In genomic region chr11:57320719-57321387, GRCh38 we compare ENCODE assay signal across 9 cellular contexts. TPM values are rescaled to one million over a fixed set of nuclear protein-coding genes. Genes with fewer than 3 reads are reported as not detected.
DNase-seq lines count a peak whose midpoint lies in the region; ATAC-seq, FAIRE-seq and TF ChIP-seq lines count a peak whose summit lies in the region.
"Had no signal": no experiment of that assay in that cellular context is flagged by ENCODE, and none has a peak within 500 bp of the region (broad histone marks: within the 10 kb centered on the region; RNA-seq: fewer than 3 reads in every experiment).

No MANE protein-coding gene starts in this region.

- H3K9me2 ChIP-seq in PC-3 (replicated peaks; ENCODE audit: low read length) = no peaks in the 10 kb centered on the region

- FAIRE-seq in bronchial epithelial cell (lab: Jason Lieb, UNC) = no peak

- H3K36me3 ChIP-seq in PC-3 (ENCODE audit: low read depth, low read length) = peaks cover 28% of the 10 kb centered on the region
- H3K36me3 ChIP-seq in bronchial epithelial cell (ENCODE audit: control insufficient read depth, insufficient read depth, low read length) = peaks cover 42% of the 10 kb centered on the region
- H3K36me3 ChIP-seq in lower lobe of right lung = peaks cover 45% of the 10 kb centered on the region
- peaks cover 38% of the 10 kb centered on the region for H3K36me3 ChIP-seq in suprapubic skin

- TF ChIP-seq POLR2A in suprapubic skin (IDR thresholded peaks at IDR 0.05) = no peak

- peak overlapping the region in 1 of 2 donors; percentile 0 for H3K27ac Mint-ChIP-seq in natural killer cell
- H3K27ac Mint-ChIP-seq: activated T-cell treated with anti-CD3 and anti-CD28 coated beads, Interleukin-2, amount 50 U/mL, for 24 hours had no signal

- peak; percentile 23 for DNase-seq in PC-3
- no peak for DNase-seq in bronchial epithelial cell (ENCODE audit: low read depth)
- no peak for DNase-seq in lower lobe of right lung
- DNase-seq in suprapubic skin (ENCODE audit: low spot score in 2 of 2) = no peak
- DNase-seq in NCI-H526 (lab: John Stamatoyannopoulos, UW) = no peak
- DNase-seq in natural killer cell = no peak
- DNase-seq in NCI-H2081 treated with DMSO at 0.1 percent for 48 hours (lab: John Stamatoyannopoulos, UW) = no peak
- DNase-seq: activated T-cell treated with anti-CD3 and anti-CD28 coated beads, Interleukin-2, amount 50 U/mL, for 24 hours; spleen had no signal

- H3K27ac ChIP-seq in PC-3 (ENCODE audit: low read length) (0 out of 2 replicates have a peak overlapping the region, but pooled peaks have one; percentile 82), lower lobe of right lung (peak overlapping the region; percentile 96), suprapubic skin (peak overlapping the region; percentile 100)

- peak overlapping the region; percentile 85 for H3K4me3 ChIP-seq in PC-3 (ENCODE audit: low read length)
- H3K4me3 ChIP-seq in bronchial epithelial cell (ENCODE audit: low read depth, low read length) = peak overlapping the region; percentile 90
- peak overlapping the region; percentile 74 for H3K4me3 ChIP-seq in lower lobe of right lung
- peak overlapping the region; percentile 95 for H3K4me3 ChIP-seq in suprapubic skin

- no TSS peak for BruUV-seq in PC-3 (replicated peaks; lab: Mats Ljungman, UMichigan)

- POLR2A ChIA-PET in PC-3 (lab: Charles Lee; ENCODE audit: unreplicated experiment) = interaction anchor here (0.6 to 0.7 kb wide), 2 partner anchors 15 to 210 kb away, joined by 4 read pairs; partner anchors contain the start of gene SSRP1

- H3F3A ChIP-seq in PC-3 (ENCODE audit: low read length, unreplicated experiment) = peaks cover 7% of the 10 kb centered on the region

- H3K4me2 ChIP-seq in PC-3 (ENCODE audit: low read length) = peak overlapping the region; percentile 93

- TF ChIP-seq CTCF in PC-3 (conservative IDR thresholded peaks at IDR 0.05; ENCODE audit: low read depth, low read length) = no peak
- no peak for TF ChIP-seq CTCF in bronchial epithelial cell (IDR thresholded peaks at IDR 0.05; ENCODE audit: insufficient read depth, low read length, severe bottlenecking)
- no peak for TF ChIP-seq CTCF in lower lobe of right lung (IDR thresholded peaks at IDR 0.05)
- TF ChIP-seq CTCF in suprapubic skin (IDR thresholded peaks at IDR 0.05) = no peak
- no peak for TF ChIP-seq CTCF in natural killer cell (IDR thresholded peaks at IDR 0.05)

- no peak for TF ChIP-seq EP300 in suprapubic skin (IDR thresholded peaks at IDR 0.05)

- H3K4me1 ChIP-seq in PC-3 (ENCODE audit: insufficient read depth, low read length) = peaks cover 40% of the 10 kb centered on the region
- peaks cover 81% of the 10 kb centered on the region for H3K4me1 ChIP-seq in lower lobe of right lung
- H3K4me1 ChIP-seq in suprapubic skin = peaks cover 86% of the 10 kb centered on the region

- intact Hi-C loops in PC-3 (cut with micrococcal nuclease) = loop anchor here (5.0 kb wide), 1 partner anchor 1256 kb away; the partner anchor contains the start of genes LPXN and ZFP91
- intact Hi-C loops in lower lobe of right lung (cut with DNase I) = no loop called here
- intact Hi-C loops in natural killer cell (cut with micrococcal nuclease) = no loop called here

- ATAC-seq in PC-3 = no peak
- no peak for ATAC-seq in lower lobe of right lung
- no peak for ATAC-seq in natural killer cell

- H3K9me3 Mint-ChIP-seq in natural killer cell = no peaks in the 10 kb centered on the region
- H3K9me3 Mint-ChIP-seq: activated T-cell treated with anti-CD3 and anti-CD28 coated beads, Interleukin-2, amount 50 U/mL, for 24 hours had no signal

- CTCF ChIA-PET in PC-3 (lab: Charles Lee) = no interaction called here

- 39% methylated on average over 2 of the region's 2 CpGs for WGBS in suprapubic skin

- peak overlapping the region; percentile 56 for H3K9ac ChIP-seq in PC-3 (ENCODE audit: low read length)

- H2AFZ ChIP-seq in PC-3 (ENCODE audit: low read length) = no peak overlapping the region

- no peak overlapping the region for H3K4me3 Mint-ChIP-seq in natural killer cell
- H3K4me3 Mint-ChIP-seq: activated T-cell treated with anti-CD3 and anti-CD28 coated beads, Interleukin-2, amount 50 U/mL, for 24 hours had no signal

- H3K4me1 Mint-ChIP-seq in natural killer cell = peaks cover 8 to 32% of the 10 kb centered on the region in 2 donors

- H3K36me3 Mint-ChIP-seq in natural killer cell = no peaks in the 10 kb centered on the region

- H3K27me3 ChIP-seq in PC-3 (ENCODE audit: low read length) (no peaks in the 10 kb centered on the region), bronchial epithelial cell (ENCODE audit: control insufficient read depth, insufficient read depth, low read length) (no peaks in the 10 kb centered on the region), lower lobe of right lung (ENCODE audit: low read depth) (no peaks in the 10 kb centered on the region), suprapubic skin (no peaks in the 10 kb centered on the region)
- H3K27me3 ChIP-seq: spleen had no signal

- H3K9me3 ChIP-seq in PC-3 (ENCODE audit: low read length) (no peaks in the 10 kb centered on the region), lower lobe of right lung (no peaks in the 10 kb centered on the region), suprapubic skin (no peaks in the 10 kb centered on the region)
- H3K9me3 ChIP-seq: spleen had no signal

- H4K20me1 ChIP-seq in PC-3 (ENCODE audit: low read length) = peaks cover 14% of the 10 kb centered on the region; the same call in 1 of the 2 replicates

- H3K79me2 ChIP-seq in PC-3 (ENCODE audit: low read length) = peaks cover 42% of the 10 kb centered on the region

- H3K27me3 Mint-ChIP-seq in natural killer cell (ENCODE audit: low read depth in 2 of 2) = no peaks in the 10 kb centered on the region
- H3K27me3 Mint-ChIP-seq: activated T-cell treated with anti-CD3 and anti-CD28 coated beads, Interleukin-2, amount 50 U/mL, for 24 hours had no signal

RNA-seq across cellular contexts. Expression of gene TNKS1BP1, which starts 3.9 kb away (rescaled TPM):
- total RNA-seq in PC-3 (2014; rRNA removed) (89.6 and 143 TPM in 2 replicates), bronchial epithelial cell (67.9 and 160 TPM in 2 replicates), lower lobe of right lung (147 TPM), suprapubic skin (100 to 1,000 TPM; 241 to 276 (median 272) TPM), natural killer cell (1 to 10 TPM; 4.3 to 9.3 (median 7.5) TPM)

RNA-seq across cellular contexts. Expression of gene SSRP1, which starts 14.8 kb away (rescaled TPM):
- total RNA-seq in PC-3 (2014; rRNA removed) (228 and 341 TPM in 2 replicates), bronchial epithelial cell (96.6 and 100 TPM in 2 replicates), lower lobe of right lung (62.2 TPM), suprapubic skin (10 to 100 TPM; 59.9 to 96.5 (median 67.9) TPM), natural killer cell (10 to 100 TPM; 45.5 to 50.0 (median 47.1) TPM)

RNA-seq across cellular contexts. Expression of gene P2RX3, which starts 17.3 kb away (rescaled TPM):
- total RNA-seq in PC-3 (2014; rRNA removed) (not detected in 2 replicates), bronchial epithelial cell (not detected in 2 replicates), lower lobe of right lung (not detected), suprapubic skin (not detected), natural killer cell (not detected)
- total RNA-seq: spleen had no signal
